In genomic region chr4:87033902-87034301, GRCh38 we compare ENCODE assay signal across 16 cellular contexts.
DNase-seq lines count a peak whose midpoint lies in the region; ATAC-seq, FAIRE-seq and TF ChIP-seq lines count a peak whose summit lies in the region.
"Had no signal": no experiment of that assay in that cellular context is flagged by ENCODE, and none has a peak within 500 bp of the region (broad histone marks: within the 10 kb centered on the region; RNA-seq: fewer than 3 reads in every experiment).

No MANE protein-coding gene starts in this region.

- H3K9ac ChIP-seq in astrocyte (ENCODE audit: low read length) (no peak overlapping the region), smooth muscle cell (ENCODE audit: low read depth) (no peak overlapping the region)

- H2AFZ ChIP-seq in astrocyte (ENCODE audit: low read depth, low read length), result no peak overlapping the region
- no peak overlapping the region for H2AFZ ChIP-seq in smooth muscle cell (ENCODE audit: low read depth)

- H3K9me3 Mint-ChIP-seq in astrocyte (ENCODE audit: unreplicated experiment) (no peaks in the 10 kb centered on the region), mesothelial cell of epicardium (no peaks in the 10 kb centered on the region)
- H3K9me3 Mint-ChIP-seq in activated naive CD4-positive, alpha-beta T cell treated with anti-CD3 and anti-CD28 coated beads, Interleukin-2, amount 50 U/mL, for 72 hours, result no peaks in the 10 kb centered on the region
- H3K9me3 Mint-ChIP-seq: activated naive CD4-positive, alpha-beta T cell treated with anti-CD3 and anti-CD28 coated beads for 36 hours; CD14-positive monocyte; neural crest cell had no signal

- no peak for FAIRE-seq in astrocyte (lab: Jason Lieb, UNC)

- TF ChIP-seq CTCF in astrocyte (IDR thresholded peaks at IDR 0.05; ENCODE audit: insufficient read depth, low read depth, low read length), result peak; percentile 5
- peak; percentile 32 for TF ChIP-seq CTCF in kidney epithelial cell (IDR thresholded peaks at IDR 0.05; ENCODE audit: insufficient read depth, low read length, poor library complexity, severe bottlenecking)
- TF ChIP-seq CTCF in smooth muscle cell (IDR thresholded peaks at IDR 0.05; ENCODE audit: borderline replicate concordance, insufficient read depth, poor library complexity, severe bottlenecking), result no peak
- TF ChIP-seq CTCF in mesothelial cell of epicardium (IDR thresholded peaks at IDR 0.05; ENCODE audit: unreplicated experiment), result no peak

- DNase-seq in H7, result peak; percentile 48
- DNase-seq in astrocyte (ENCODE audit: low read depth), result no peak
- DNase-seq in kidney epithelial cell (ENCODE audit: low read depth), result no peak
- DNase-seq in substantia nigra (lab: John Stamatoyannopoulos, UW), result no peak
- no peak for DNase-seq in smooth muscle cell (lab: John Stamatoyannopoulos, UW; ENCODE audit: unreplicated experiment)
- DNase-seq in activated naive CD4-positive, alpha-beta T cell treated with anti-CD3 and anti-CD28 coated beads, Interleukin-2, amount 50 U/mL, for 72 hours (ENCODE audit: low spot score in 2 of 2), result no peak
- DNase-seq in glomerular visceral epithelial cell (ENCODE audit: extremely low spot score), result no peak
- DNase-seq in mesothelial cell of epicardium (ENCODE audit: low spot score in 2 of 2, unreplicated experiment in 2 of 2), result no peak
- DNase-seq: activated CD8-positive, alpha-beta memory T cell treated with anti-CD3 and anti-CD28 coated beads, Interleukin-2, amount 10 ng/mL, durations not matched to agents 7 days and 5 days; activated naive CD4-positive, alpha-beta T cell treated with anti-CD3 and anti-CD28 coated beads for 36 hours; left colon; NCI-H1436; NCI-H524 treated with DMSO at 0.1 percent for 48 hours; stimulated activated CD8-positive, alpha-beta memory T cell treated with anti-CD3 and anti-CD28 coated beads, Interleukin-4, amount 100 ng/mL, for 48 hours had no signal

- peaks cover 78% of the 10 kb centered on the region for H3K79me2 ChIP-seq in astrocyte (ENCODE audit: insufficient read depth, low read length)
- H3K79me2 ChIP-seq in smooth muscle cell (ENCODE audit: low read depth), result peaks cover 73% of the 10 kb centered on the region

- H4K20me1 ChIP-seq in astrocyte (ENCODE audit: insufficient read depth, low read length) (peaks cover 82% of the 10 kb centered on the region), smooth muscle cell (ENCODE audit: low read depth) (peaks cover 70% of the 10 kb centered on the region)

- H3K4me1 ChIP-seq in astrocyte (ENCODE audit: insufficient read depth, low read length) (peaks cover 39% of the 10 kb centered on the region), smooth muscle cell (ENCODE audit: low read depth) (peaks cover 84% of the 10 kb centered on the region)

- no peak overlapping the region for H3K4me3 Mint-ChIP-seq in astrocyte (ENCODE audit: unreplicated experiment)
- H3K4me3 Mint-ChIP-seq in mesothelial cell of epicardium, result no peak overlapping the region
- H3K4me3 Mint-ChIP-seq: activated CD8-positive, alpha-beta memory T cell treated with anti-CD3 and anti-CD28 coated beads, Interleukin-2, amount 10 ng/mL, durations not matched to agents 7 days and 5 days; activated naive CD4-positive, alpha-beta T cell treated with anti-CD3 and anti-CD28 coated beads for 36 hours; CD14-positive monocyte; neural crest cell had no signal

- H3K4me2 ChIP-seq in astrocyte (ENCODE audit: low read length), result no peak overlapping the region
- no peak overlapping the region for H3K4me2 ChIP-seq in smooth muscle cell

- no peaks in the 10 kb centered on the region for H3K36me3 Mint-ChIP-seq in astrocyte (ENCODE audit: low read depth, unreplicated experiment)
- no peaks in the 10 kb centered on the region for H3K36me3 Mint-ChIP-seq in activated naive CD4-positive, alpha-beta T cell treated with anti-CD3 and anti-CD28 coated beads, Interleukin-2, amount 50 U/mL, for 72 hours
- H3K36me3 Mint-ChIP-seq in mesothelial cell of epicardium, result no peaks in the 10 kb centered on the region
- H3K36me3 Mint-ChIP-seq: activated CD8-positive, alpha-beta memory T cell treated with anti-CD3 and anti-CD28 coated beads, Interleukin-2, amount 10 ng/mL, durations not matched to agents 7 days and 5 days had no signal

- no peak for ATAC-seq in activated naive CD4-positive, alpha-beta T cell treated with anti-CD3 and anti-CD28 coated beads, Interleukin-2, amount 50 U/mL, for 72 hours
- ATAC-seq: activated CD8-positive, alpha-beta memory T cell treated with anti-CD3 and anti-CD28 coated beads, Interleukin-2, amount 10 ng/mL, durations not matched to agents 7 days and 5 days had no signal

- H3K27ac Mint-ChIP-seq in astrocyte (ENCODE audit: unreplicated experiment), result no peak overlapping the region
- no peak overlapping the region for H3K27ac Mint-ChIP-seq in activated naive CD4-positive, alpha-beta T cell treated with anti-CD3 and anti-CD28 coated beads, Interleukin-2, amount 50 U/mL, for 72 hours
- no peak overlapping the region for H3K27ac Mint-ChIP-seq in mesothelial cell of epicardium
- H3K27ac Mint-ChIP-seq: activated CD8-positive, alpha-beta memory T cell treated with anti-CD3 and anti-CD28 coated beads, Interleukin-2, amount 10 ng/mL, durations not matched to agents 7 days and 5 days; activated naive CD4-positive, alpha-beta T cell treated with anti-CD3 and anti-CD28 coated beads for 36 hours; CD14-positive monocyte had no signal

- 85% methylated on average over 8 of the region's 8 CpGs for WGBS in smooth muscle cell (ENCODE audit: low lambda C conversion rate)

- no peaks in the 10 kb centered on the region for H3K36me3 ChIP-seq in H7 (replicated peaks; ENCODE audit: control insufficient read depth, insufficient read depth, low read length)
- H3K36me3 ChIP-seq in astrocyte (ENCODE audit: insufficient read depth, low read length), result no peaks in the 10 kb centered on the region
- no peaks in the 10 kb centered on the region for H3K36me3 ChIP-seq in kidney epithelial cell (ENCODE audit: control insufficient read depth, insufficient read depth, low read length)
- H3K36me3 ChIP-seq in smooth muscle cell (ENCODE audit: low read depth), result no peaks in the 10 kb centered on the region

- H3K27me3 ChIP-seq in H7 (ENCODE audit: control insufficient read depth, insufficient read depth, low read length) (no peaks in the 10 kb centered on the region), astrocyte (ENCODE audit: insufficient read depth, low read length) (no peaks in the 10 kb centered on the region), kidney epithelial cell (ENCODE audit: control insufficient read depth, insufficient read depth, low read length) (no peaks in the 10 kb centered on the region), smooth muscle cell (ENCODE audit: low read depth) (no peaks in the 10 kb centered on the region)

- H3K27me3 Mint-ChIP-seq in astrocyte (ENCODE audit: low read depth, unreplicated experiment) (no peaks in the 10 kb centered on the region), mesothelial cell of epicardium (ENCODE audit: low read depth) (no peaks in the 10 kb centered on the region)
- H3K27me3 Mint-ChIP-seq: activated CD8-positive, alpha-beta memory T cell treated with anti-CD3 and anti-CD28 coated beads, Interleukin-2, amount 10 ng/mL, durations not matched to agents 7 days and 5 days had no signal

- H3K27ac ChIP-seq in astrocyte (ENCODE audit: low read depth, low read length), result no peak overlapping the region
- H3K27ac ChIP-seq in substantia nigra (ENCODE audit: low read depth, low read length, poor library complexity, severe bottlenecking), result peak overlapping the region; percentile 22
- H3K27ac ChIP-seq in smooth muscle cell (ENCODE audit: low read depth), result no peak overlapping the region

- H3K4me3 ChIP-seq in H7 (ENCODE audit: insufficient read depth, low read depth, low read length) (no peak overlapping the region), astrocyte (ENCODE audit: insufficient read depth, low read depth, low read length) (no peak overlapping the region), kidney epithelial cell (ENCODE audit: low read depth, low read length) (no peak overlapping the region), smooth muscle cell (no peak overlapping the region)

- peaks cover 33% of the 10 kb centered on the region for H3K4me1 Mint-ChIP-seq in astrocyte (ENCODE audit: low read depth, unreplicated experiment)
- H3K4me1 Mint-ChIP-seq in mesothelial cell of epicardium, result peaks cover 31% of the 10 kb centered on the region

- H3K9me3 ChIP-seq in astrocyte (ENCODE audit: insufficient read depth, low read depth, low read length) (no peaks in the 10 kb centered on the region), smooth muscle cell (replicated peaks; ENCODE audit: low read depth) (no peaks in the 10 kb centered on the region)

- H3F3A ChIP-seq in smooth muscle cell (ENCODE audit: low read depth), result peaks cover 21% of the 10 kb centered on the region

Comparison
In these comparisons a context has a peak if more than half of its experiments do, and no peak if none do; other contexts are left out.
1. CTCF ChIP-seq: peak in astrocyte (single experiment) and kidney epithelial cell (single experiment); none in smooth muscle cell (single experiment) and mesothelial cell of epicardium (single experiment).